ENCODE assay signal across 27 cellular contexts in genomic region chr14:23814858-23815257, GRCh38.
"Had no signal": no experiment of that assay in that cellular context is flagged by ENCODE, and none has a peak within 500 bp of the region (broad histone marks: within the 10 kb centered on the region; RNA-seq: fewer than 3 reads in every experiment).

No MANE protein-coding gene starts in this region.

- H3K27ac ChIP-seq: stomach, suprapubic skin, testis, thoracic aorta, thyroid gland, tibial artery, tibial nerve, transverse colon, upper lobe of left lung, upper lobe of right lung, uterus, vagina had no signal

- FAIRE-seq: urothelium cell line had no signal

- H3K9me3 ChIP-seq: suprapubic skin, testis, thyroid gland, upper lobe of left lung, upper lobe of right lung, uterus, vagina had no signal

- ATAC-seq: stimulated activated effector memory CD8-positive, alpha-beta T cell treated with anti-CD3 and anti-CD28 coated beads, Interleukin-12 subunit alpha, Interleukin-12 subunit beta, amount 100 ng/mL, for 72 hours; stimulated activated memory B cell treated with anti-CD40 and anti-IgM and Interleukin-4, amounts not matched to agents 10 μg/mL and 1 μg/mL and 100 μg/mL, for 72 hours; stimulated activated naive B cell treated with anti-CD40 and anti-IgM and Interleukin-4, amounts not matched to agents 10 μg/mL and 1 μg/mL and 100 μg/mL, for 72 hours; stimulated activated naive CD8-positive, alpha-beta T cell treated with anti-CD3 and anti-CD28 coated beads, Interleukin-15, amount 100 ng/mL, for 72 hours; stimulated activated naive CD8-positive, alpha-beta T cell treated with anti-CD3 and anti-CD28 coated beads, Interleukin-15, Interleukin-2, amounts not matched to agents 100 U/mL and 50 U/mL, for 24 hours; upper lobe of right lung had no signal

- H3K4me3 ChIP-seq: stomach, suprapubic skin, testis, thoracic aorta, thyroid gland, tibial artery, tibial nerve, transverse colon, upper lobe of left lung, upper lobe of right lung, uterus, vagina had no signal

- H3K27me3 ChIP-seq: stomach, suprapubic skin, testis, thyroid gland, tibial artery, tibial nerve, transverse colon, upper lobe of left lung, upper lobe of right lung, uterus, vagina had no signal

- H3K4me1 ChIP-seq: stomach, suprapubic skin, testis, thyroid gland, tibial artery, tibial nerve, upper lobe of left lung, upper lobe of right lung, uterus, vagina had no signal

- DNase-seq: stimulated activated CD4-positive, alpha-beta T cell treated with anti-CD3 and anti-CD28 coated beads, Interleukin-2, amount 100 ng/mL, for 48 hours; stimulated activated CD4-positive, alpha-beta T cell treated with anti-CD3 and anti-CD28 coated beads, Interleukin-4, amount 100 ng/mL, for 1 hour; stimulated activated CD4-positive, alpha-beta T cell treated with anti-CD3 and anti-CD28 coated beads, Interleukin-4, amount 100 ng/mL, for 24 hours; stimulated activated CD4-positive, alpha-beta T cell treated with anti-CD3 and anti-CD28 coated beads, Interleukin-4, amount 100 ng/mL, for 4 hours; stimulated activated CD8-positive, alpha-beta memory T cell treated with anti-CD3 and anti-CD28 coated beads, Interleukin-4, amount 100 ng/mL, for 48 hours; stimulated activated naive B cell treated with anti-CD40 and anti-IgM and Interleukin-4, amounts not matched to agents 10 μg/mL and 1 μg/mL and 100 μg/mL, for 72 hours; stimulated activated naive CD4-positive, alpha-beta T cell; stimulated activated naive CD4-positive, alpha-beta T cell treated with Interleukin-2 at 50 U/mL for 16 hours; stimulated activated naive CD8-positive, alpha-beta T cell treated with anti-CD3 and anti-CD28 coated beads, Interleukin-15, amount 100 ng/mL, for 72 hours; stimulated activated naive CD8-positive, alpha-beta T cell treated with anti-CD3 and anti-CD28 coated beads, Interleukin-15, Interleukin-2, amounts not matched to agents 100 U/mL and 50 U/mL, for 24 hours; stomach; substantia nigra; testis; thyroid gland; tibial artery; transverse colon; trophoblast cell; upper lobe of left lung; upper lobe of right lung; uterus had no signal

- H3K36me3 ChIP-seq: stomach, suprapubic skin, thoracic aorta, thyroid gland, tibial artery, tibial nerve, transverse colon, upper lobe of left lung, upper lobe of right lung, uterus, vagina had no signal
